23 cellular contexts compared by ENCODE assay signal in genomic region chr3:98877132-98877531, GRCh38. TPM values are rescaled to one million over a fixed set of nuclear protein-coding genes. Genes with fewer than 3 reads are reported as not detected.
DNase-seq lines count a peak whose midpoint lies in the region; ATAC-seq and FAIRE-seq lines count a peak whose summit lies in the region.
"Had no signal": no experiment of that assay in that cellular context is flagged by ENCODE, and none has a peak within 500 bp of the region (broad histone marks: within the 10 kb centered on the region; RNA-seq: fewer than 3 reads in every experiment).

No MANE protein-coding gene starts in this region.

- DNase-seq in GM18507 (ENCODE audit: extremely low spot score, insufficient read length, low read depth) (no peak), HT-29 (ENCODE audit: low spot score) (peak; percentile 2), substantia nigra (lab: John Stamatoyannopoulos, UW) (no peak), NOMO-1 treated with dmso at 0.1 percent for 144 hours (lab: John Stamatoyannopoulos, UW; ENCODE audit: unreplicated experiment) (no peak), DMS53 (lab: John Stamatoyannopoulos, UW) (no peak)
- DNase-seq: activated CD4-positive, alpha-beta memory T cell treated with anti-CD3 and anti-CD28 coated beads for 36 hours; activated naive CD4-positive, alpha-beta T cell treated with anti-CD3 and anti-CD28 coated beads for 36 hours; activated T-cell treated with anti-CD3 and anti-CD28 coated beads for 4 hours; anterior cingulate cortex; cerebellar nuclear complex; DND-41; effector CD4-positive, alpha-beta T cell; Karpas-422; left ventricle myocardium inferior; NCI-H2029; stimulated activated naive CD4-positive, alpha-beta T cell treated with Interleukin-2 at 50 U/mL for 16 hours; T-helper 9 cell had no signal

- peak; percentile 52 for ATAC-seq in GM21423 (IDR thresholded peaks at IDR 0.05; ENCODE audit: unreplicated experiment)
- ATAC-seq: WTC11 had no signal

- no peak overlapping the region for H3K27ac ChIP-seq in substantia nigra (ENCODE audit: low read depth, low read length, poor library complexity, severe bottlenecking)
- H3K27ac ChIP-seq: left ventricle myocardium inferior, prostate gland, RWPE1, tibial nerve had no signal

- FAIRE-seq in GM18507 (lab: Jason Lieb, UNC): peak; percentile 44
- FAIRE-seq in islet of Langerhans (lab: Jason Lieb, UNC): peak; percentile 13

RNA-seq across cellular contexts. Expression of gene DCBLD2, which starts 24.4 kb away (rescaled TPM):
- total RNA-seq in HT-29 (2014; rRNA removed; shearing (Covaris generic)): 104 TPM in 2 replicates
